In genomic region chr6:144350176-144350575, GRCh38 we compare ENCODE assay signal across 8 cellular contexts.
DNase-seq lines count a peak whose midpoint lies in the region; ATAC-seq and TF ChIP-seq lines count a peak whose summit lies in the region.

No MANE protein-coding gene starts in this region.

- H3K14ac ChIP-seq in mesenchymal stem cell (ENCODE audit: low read length in 2 of 2): no peak overlapping the region

- H3K27me3 Mint-ChIP-seq in T-cell: no peaks in the 10 kb centered on the region

- H2AK5ac ChIP-seq in mesenchymal stem cell (ENCODE audit: low read length, severe bottlenecking): no peak overlapping the region

- H3K9ac ChIP-seq in mesenchymal stem cell (ENCODE audit: low read length): peak overlapping the region; percentile 29

- H3K4me2 ChIP-seq in mesenchymal stem cell (ENCODE audit: low read length, poor library complexity, severe bottlenecking): no peak overlapping the region

- no peak overlapping the region for H2BK15ac ChIP-seq in mesenchymal stem cell (ENCODE audit: low read depth, poor library complexity, severe bottlenecking)

- no peak overlapping the region for H2BK12ac ChIP-seq in mesenchymal stem cell (ENCODE audit: low read length in 2 of 2)

- peaks cover 0 to 4% (median 0%) of the 10 kb centered on the region in 3 donors for H3K9me3 Mint-ChIP-seq in T-cell

- no peak overlapping the region for H3K18ac ChIP-seq in mesenchymal stem cell (ENCODE audit: low read depth in 1 of 2, low read length in 2 of 2)

- DNase-seq in GM12865 (ENCODE audit: low read depth) (peak; percentile 38), T-cell (no peak), mesenchymal stem cell (no peak), SHP77 treated with DMSO at 0.1 percent for 48 hours (lab: John Stamatoyannopoulos, UW) (no peak), SHP77 (lab: John Stamatoyannopoulos, UW) (no peak)
- no peak for DNase-seq in stimulated activated CD4-positive, alpha-beta T cell treated with anti-CD3 and anti-CD28 coated beads, Interleukin-4, amount 100 ng/mL, for 1 hour

- POLR2A ChIA-PET in T-cell (lab: Charles Lee): no interaction called here

- H3K4me3 ChIP-seq in GM12865 (ENCODE audit: low read depth, low read length) (peak overlapping the region; percentile 54), mesenchymal stem cell (ENCODE audit: insufficient read depth in 1 of 2, low read depth in 1 of 2, low read length in 2 of 2) (peak overlapping the region in 1 of 2 experiments; percentile 27)

- H3K27ac Mint-ChIP-seq in T-cell: peak overlapping the region; percentile 91 to 96

- H2BK5ac ChIP-seq in mesenchymal stem cell (ENCODE audit: low read depth, low read length, poor library complexity, severe bottlenecking): no peak overlapping the region

- no peak overlapping the region for H2BK120ac ChIP-seq in mesenchymal stem cell (ENCODE audit: low read depth, low read length)

- no peaks in the 10 kb centered on the region for H3K9me3 ChIP-seq in mesenchymal stem cell (ENCODE audit: control insufficient read depth, low read length)

- peak overlapping the region; percentile 72 to 80 (median 76) for H3K4me3 Mint-ChIP-seq in T-cell

- peaks cover 14% of the 10 kb centered on the region for H3K79me1 ChIP-seq in mesenchymal stem cell (replicated peaks; ENCODE audit: low read length, poor library complexity, severe bottlenecking)

- H3K36me3 Mint-ChIP-seq in T-cell: peaks cover 19% of the 10 kb centered on the region

- H3K4ac ChIP-seq in mesenchymal stem cell (ENCODE audit: low read depth in 1 of 2, low read length in 2 of 2): no peak overlapping the region

- H3K27ac ChIP-seq in mesenchymal stem cell (ENCODE audit: low read length, poor library complexity, severe bottlenecking): peak overlapping the region; percentile 78

- peaks cover 12% of the 10 kb centered on the region for H3K4me1 ChIP-seq in mesenchymal stem cell (ENCODE audit: control insufficient read depth, insufficient read depth, low read depth, low read length)

- WGBS in mesenchymal stem cell: 100% methylated on average over 1 of the region's 4 CpGs

- H3K4me1 Mint-ChIP-seq in T-cell: peaks cover 89 to 94% (median 93%) of the 10 kb centered on the region in 3 donors

- no peak overlapping the region for H2AFZ ChIP-seq in mesenchymal stem cell (ENCODE audit: low read depth, low read length)

- ATAC-seq in GM21786 (IDR thresholded peaks at IDR 0.05; ENCODE audit: unreplicated experiment) (peak; percentile 33), T-cell (replicated peaks in 1 of 4) (peak; percentile 43 to 68 (median 50)), esophagus mucosa (no peak)

- no peak overlapping the region for H4K8ac ChIP-seq in mesenchymal stem cell (ENCODE audit: low read length)

- no peaks in the 10 kb centered on the region for H3K27me3 ChIP-seq in mesenchymal stem cell (ENCODE audit: control insufficient read depth in 1 of 2, insufficient read depth in 1 of 2, low read length in 2 of 2)

- no peak overlapping the region for H4K91ac ChIP-seq in mesenchymal stem cell (ENCODE audit: low read length)

- no peak overlapping the region for H3K23ac ChIP-seq in mesenchymal stem cell (ENCODE audit: low read length in 2 of 2)

- H3K36me3 ChIP-seq in mesenchymal stem cell (ENCODE audit: control insufficient read depth in 1 of 2, insufficient read depth in 2 of 2, low read depth in 1 of 2, low read length in 2 of 2): peaks cover 0 to 3% of the 10 kb centered on the region in 2 experiments

- TF ChIP-seq CTCF in GM12865 (IDR thresholded peaks at IDR 0.05; ENCODE audit: insufficient read depth, low read depth, low read length, missing control alignments): no peak

- CTCF ChIA-PET in T-cell (lab: Charles Lee): no interaction called here
